In genomic region chr1:174969977-174970376, GRCh38 we compare ENCODE assay signal across 15 cellular contexts. TPM values are rescaled to one million over a fixed set of nuclear protein-coding genes. Genes with fewer than 3 reads are reported as not detected.
A peak's percentile ranks its signal among the peaks of the same experiment; 100 is the strongest.
DNase-seq lines count a peak whose midpoint lies in the region; ATAC-seq and TF ChIP-seq lines count a peak whose summit lies in the region.
"Had no signal": no experiment of that assay in that cellular context is flagged by ENCODE, and none has a peak within 500 bp of the region (broad histone marks: within the 10 kb centered on the region; RNA-seq: fewer than 3 reads in every experiment).

No MANE protein-coding gene starts in this region.

- no peak overlapping the region for H3K27ac ChIP-seq in CD8-positive, alpha-beta T cell (ENCODE audit: low read depth, low read length)
- H3K27ac ChIP-seq in smooth muscle cell (ENCODE audit: low read depth) = no peak overlapping the region

- no peaks in the 10 kb centered on the region for H3K9me3 Mint-ChIP-seq in CD8-positive, alpha-beta T cell
- no peaks in the 10 kb centered on the region for H3K9me3 Mint-ChIP-seq in T-cell
- H3K9me3 Mint-ChIP-seq: HFFc6 had no signal

- peak overlapping the region; percentile 98 for H3K27ac Mint-ChIP-seq in CD8-positive, alpha-beta T cell
- H3K27ac Mint-ChIP-seq in T-cell = peak overlapping the region; percentile 93 to 95
- H3K27ac Mint-ChIP-seq: HFFc6, progenitor cell of endocrine pancreas had no signal

- H2AFZ ChIP-seq in smooth muscle cell (ENCODE audit: low read depth) = no peak overlapping the region

- H3K79me2 ChIP-seq in smooth muscle cell (ENCODE audit: low read depth) = no peaks in the 10 kb centered on the region

- CTCF ChIA-PET in CD8-positive, alpha-beta T cell (lab: Charles Lee) = interaction anchor here (1.2 to 8.2 kb wide), 2 partner anchors 15 to 87 kb away, joined by 5 to 61 read pairs; no protein-coding TSS in a partner anchor
- CTCF ChIA-PET in T-cell (lab: Charles Lee) = interaction anchor here (0.8 to 2.6 kb wide), 4 partner anchors 9 to 170 kb away, joined by 3 to 7 read pairs (median 6); no protein-coding TSS in a partner anchor

- H3F3A ChIP-seq in smooth muscle cell (ENCODE audit: low read depth) = no peaks in the 10 kb centered on the region

- no peaks in the 10 kb centered on the region for H3K36me3 ChIP-seq in CD8-positive, alpha-beta T cell (ENCODE audit: insufficient read depth, low read length)
- H3K36me3 ChIP-seq in smooth muscle cell (ENCODE audit: low read depth) = no peaks in the 10 kb centered on the region
- H3K36me3 ChIP-seq: thoracic aorta had no signal

- TF ChIP-seq CTCF in CD8-positive, alpha-beta T cell (IDR thresholded peaks at IDR 0.05) = no peak
- no peak for TF ChIP-seq CTCF in smooth muscle cell (IDR thresholded peaks at IDR 0.05; ENCODE audit: borderline replicate concordance, insufficient read depth, poor library complexity, severe bottlenecking)

- H3K36me3 Mint-ChIP-seq in CD8-positive, alpha-beta T cell = peaks cover 18% of the 10 kb centered on the region
- H3K36me3 Mint-ChIP-seq in T-cell = peaks cover 35% of the 10 kb centered on the region

- H3K4me1 ChIP-seq in CD8-positive, alpha-beta T cell (ENCODE audit: insufficient read depth, low read length) = peaks cover 61% of the 10 kb centered on the region
- H3K4me1 ChIP-seq in smooth muscle cell (ENCODE audit: low read depth) = peaks cover 8% of the 10 kb centered on the region

- peaks cover 73% of the 10 kb centered on the region for H3K4me1 Mint-ChIP-seq in CD8-positive, alpha-beta T cell (ENCODE audit: low read depth)
- H3K4me1 Mint-ChIP-seq in T-cell = peaks cover 73 to 77% (median 74%) of the 10 kb centered on the region in 3 donors

- no peaks in the 10 kb centered on the region for H3K9me3 ChIP-seq in CD8-positive, alpha-beta T cell (ENCODE audit: low read length)
- no peaks in the 10 kb centered on the region for H3K9me3 ChIP-seq in smooth muscle cell (replicated peaks; ENCODE audit: low read depth)
- H3K9me3 ChIP-seq: thoracic aorta had no signal

- H3K4me3 ChIP-seq in CD8-positive, alpha-beta T cell (ENCODE audit: low read depth, low read length) = no peak overlapping the region
- H3K4me3 ChIP-seq in smooth muscle cell = no peak overlapping the region
- H3K4me3 ChIP-seq: thoracic aorta had no signal

- peak in 1 of 7 experiments; percentile 15 for DNase-seq in CD8-positive, alpha-beta T cell
- no peak for DNase-seq in T-cell
- DNase-seq in kidney tubule cell (ENCODE audit: low spot score) = peak; percentile 19
- no peak for DNase-seq in epidermal melanocyte (ENCODE audit: insufficient read length, low spot score)
- no peak for DNase-seq in kidney glomerular epithelial cell (lab: John Stamatoyannopoulos, UW)
- DNase-seq in smooth muscle cell (lab: John Stamatoyannopoulos, UW; ENCODE audit: unreplicated experiment) = no peak
- DNase-seq: amniotic stem cell, head of caudate nucleus, HFFc6, left ventricle myocardium superior, NCI-H1092 had no signal

- POLR2A ChIA-PET in CD8-positive, alpha-beta T cell (lab: Charles Lee) = interaction anchor here (0.9 to 10.8 kb wide), 7 partner anchors 8 to 170 kb away, joined by 3 to 167 read pairs (median 5); partner anchors contain the start of genes CACYBP and MRPS14
- POLR2A ChIA-PET in T-cell (lab: Charles Lee) = no interaction called here

- no peak overlapping the region for H3K4me2 ChIP-seq in smooth muscle cell

- no peak overlapping the region for H3K9ac ChIP-seq in smooth muscle cell (ENCODE audit: low read depth)

- intact Hi-C loops in CD8-positive, alpha-beta T cell (cut with DNase I, micrococcal nuclease) = loop anchor here (1.0 to 10.0 kb wide), 3 partner anchors 11 to 1105 kb away; partner anchors contain the start of genes GAS5 (in 1 of the 2), MRPS14 (in 1 of the 2) and ZBTB37 (in 1 of the 2)

- H3K27me3 ChIP-seq in CD8-positive, alpha-beta T cell (ENCODE audit: insufficient read depth, low read length) = no peaks in the 10 kb centered on the region
- no peaks in the 10 kb centered on the region for H3K27me3 ChIP-seq in smooth muscle cell (ENCODE audit: low read depth)

- H3K27me3 Mint-ChIP-seq in CD8-positive, alpha-beta T cell (ENCODE audit: low read depth) = no peaks in the 10 kb centered on the region
- H3K27me3 Mint-ChIP-seq in T-cell = no peaks in the 10 kb centered on the region
- H3K27me3 Mint-ChIP-seq: progenitor cell of endocrine pancreas had no signal

- H3K4me3 Mint-ChIP-seq in CD8-positive, alpha-beta T cell = peak overlapping the region; percentile 77
- peak overlapping the region; percentile 70 to 75 (median 74) for H3K4me3 Mint-ChIP-seq in T-cell
- H3K4me3 Mint-ChIP-seq: HFFc6 had no signal

- 73% methylated on average over 1 of the region's 1 CpG for WGBS in smooth muscle cell (ENCODE audit: low lambda C conversion rate)

- H4K20me1 ChIP-seq in smooth muscle cell (ENCODE audit: low read depth) = no peaks in the 10 kb centered on the region

- ATAC-seq in CD8-positive, alpha-beta T cell = no peak
- peak; percentile 49 for ATAC-seq in GM21423 (IDR thresholded peaks at IDR 0.05; ENCODE audit: unreplicated experiment)
- ATAC-seq in T-cell (replicated peaks in 1 of 4) = no peak
- ATAC-seq in HG03521 (IDR thresholded peaks at IDR 0.05; ENCODE audit: unreplicated experiment) = no peak
- ATAC-seq: left ventricle myocardium superior had no signal

RNA-seq across cellular contexts. Expression of gene CACYBP, which starts 29.8 kb away (rescaled TPM):
- total RNA-seq in CD8-positive, alpha-beta T cell = 100 to 1,000 TPM; 105 to 122 TPM
- total RNA-seq in T-cell (10 to 100 TPM; 60.3 to 91.7 (median 75.8) TPM), smooth muscle cell (46.8 and 548 TPM in 2 replicates)
- polyA plus RNA-seq in smooth muscle cell = 51.1 and 54.6 TPM in 2 replicates

RNA-seq across cellular contexts. Expression of gene MRPS14, which starts 53.2 kb away (rescaled TPM):
- 1 to 10 TPM; 6.8 to 7.3 TPM for total RNA-seq in CD8-positive, alpha-beta T cell
- total RNA-seq in T-cell (10 to 100 TPM; 14.3 to 28.8 (median 25.8) TPM), smooth muscle cell (20.6 and 29.1 TPM in 2 replicates)
- 57.2 and 58.0 TPM in 2 replicates for polyA plus RNA-seq in smooth muscle cell
